In genomic region chr6:4351506-4351852, GRCh38 we compare ENCODE assay signal across 13 cellular contexts.
DNase-seq lines count a peak whose midpoint lies in the region; ATAC-seq and TF ChIP-seq lines count a peak whose summit lies in the region.
"Had no signal": no experiment of that assay in that cellular context is flagged by ENCODE, and none has a peak within 500 bp of the region (broad histone marks: within the 10 kb centered on the region; RNA-seq: fewer than 3 reads in every experiment).

No MANE protein-coding gene starts in this region.

- H3K9me3 Mint-ChIP-seq in brain = peaks cover 0 to 8% (median 5%) of the 10 kb centered on the region in 5 experiments
- H3K9me3 Mint-ChIP-seq in activated CD8-positive, alpha-beta memory T cell treated with anti-CD3 and anti-CD28 coated beads, Interleukin-2, amount 10 ng/mL, durations not matched to agents 7 days and 5 days (ENCODE audit: low read depth) = no peaks in the 10 kb centered on the region

- peaks cover 0 to 39% (median 24%) of the 10 kb centered on the region in 12 donors for H3K4me1 ChIP-seq in heart left ventricle

- peak overlapping the region; percentile 55 to 86 (median 78) for H3K27ac ChIP-seq in heart left ventricle

- ATAC-seq in heart left ventricle = peak in 3 of 4 donors; percentile 2 to 10 (median 2)
- no peak for ATAC-seq in activated CD8-positive, alpha-beta memory T cell treated with anti-CD3 and anti-CD28 coated beads, Interleukin-2, amount 10 ng/mL, durations not matched to agents 7 days and 5 days
- ATAC-seq: natural killer cell treated with Interleukin-12 subunit alpha and Interleukin-12 subunit beta and Interleukin-15 and Interleukin-18, amount 100 ng/mL, for 72 hours had no signal

- intact Hi-C loops in heart left ventricle (cut with DNase I) = loop anchor here in 4 of 10 donors (2.0 to 10.0 kb wide), 7 partner anchors 31 to 586 kb away; partner anchors contain the start of gene CDYL (in 2 of the 4)

- no peaks in the 10 kb centered on the region for H3K27me3 ChIP-seq in heart left ventricle

- peak overlapping the region in 9 of 12 donors; percentile 7 to 43 (median 35) for H3K4me3 ChIP-seq in heart left ventricle

- TF ChIP-seq POLR2A in heart left ventricle (IDR thresholded peaks at IDR 0.05) = no peak

- WGBS in heart left ventricle, 4 donors = 47 to 64% (median 56%) methylated on average over 7 of the region's 7 CpGs

- H3K4me1 Mint-ChIP-seq in brain = peaks cover 23% of the 10 kb centered on the region
- H3K4me1 Mint-ChIP-seq in activated CD8-positive, alpha-beta memory T cell treated with anti-CD3 and anti-CD28 coated beads, Interleukin-2, amount 10 ng/mL, durations not matched to agents 7 days and 5 days = no peaks in the 10 kb centered on the region

- H3K36me3 Mint-ChIP-seq in brain = no peaks in the 10 kb centered on the region
- H3K36me3 Mint-ChIP-seq in activated CD8-positive, alpha-beta memory T cell treated with anti-CD3 and anti-CD28 coated beads, Interleukin-2, amount 10 ng/mL, durations not matched to agents 7 days and 5 days = no peaks in the 10 kb centered on the region
- H3K36me3 Mint-ChIP-seq: natural killer cell treated with Interleukin-12 subunit alpha and Interleukin-12 subunit beta and Interleukin-15 and Interleukin-18, amount 100 ng/mL, for 72 hours had no signal

- CTCF ChIA-PET in activated CD8-positive, alpha-beta memory T cell treated with anti-CD3 and anti-CD28 coated beads, Interleukin-2, amount 10 ng/mL, durations not matched to agents 7 days and 5 days (lab: Charles Lee) = no interaction called here

- TF ChIP-seq CTCF in AG09319 (IDR thresholded peaks at IDR 0.05; ENCODE audit: low read depth, low read length) (peak; percentile 11), brain (conservative IDR thresholded peaks at IDR 0.05) (no peak), heart left ventricle (IDR thresholded peaks at IDR 0.05) (no peak)

- peak overlapping the region in 1 of 5 experiments; percentile 9 for H3K4me3 Mint-ChIP-seq in brain
- H3K4me3 Mint-ChIP-seq in activated CD8-positive, alpha-beta memory T cell treated with anti-CD3 and anti-CD28 coated beads, Interleukin-2, amount 10 ng/mL, durations not matched to agents 7 days and 5 days = no peak overlapping the region
- H3K4me3 Mint-ChIP-seq: natural killer cell treated with Interleukin-12 subunit alpha and Interleukin-12 subunit beta and Interleukin-15 and Interleukin-18, amount 100 ng/mL, for 72 hours had no signal

- H3K27me3 Mint-ChIP-seq in brain = peaks cover 18% of the 10 kb centered on the region
- no peaks in the 10 kb centered on the region for H3K27me3 Mint-ChIP-seq in activated CD8-positive, alpha-beta memory T cell treated with anti-CD3 and anti-CD28 coated beads, Interleukin-2, amount 10 ng/mL, durations not matched to agents 7 days and 5 days

- no peak for DNase-seq in AG09319 (ENCODE audit: extremely low read depth, low read depth)
- DNase-seq in heart left ventricle = no peak
- peak; percentile 17 for DNase-seq in putamen (ENCODE audit: low spot score)
- DNase-seq in DMS79 (lab: John Stamatoyannopoulos, UW) = no peak
- DNase-seq in activated CD8-positive, alpha-beta memory T cell treated with anti-CD3 and anti-CD28 coated beads, Interleukin-2, amount 10 ng/mL, durations not matched to agents 7 days and 5 days = no peak
- no peak for DNase-seq in SHP77 treated with DMSO at 0.1 percent for 48 hours (lab: John Stamatoyannopoulos, UW)
- DNase-seq in stimulated activated CD4-positive, alpha-beta T cell treated with anti-CD3 and anti-CD28 coated beads, Interleukin-2, amount 100 ng/mL, for 48 hours = no peak
- DNase-seq: activated CD4-positive, alpha-beta T cell treated with anti-CD3 and anti-CD28 coated beads, Interleukin-2, amount 50 U/mL, for 4 hours; activated naive CD4-positive, alpha-beta T cell; NCI-H1092; stimulated activated naive CD4-positive, alpha-beta T cell had no signal

- H3K27ac Mint-ChIP-seq in brain = peak overlapping the region in 4 of 5 experiments; percentile 43 to 94 (median 89)
- H3K27ac Mint-ChIP-seq in activated CD8-positive, alpha-beta memory T cell treated with anti-CD3 and anti-CD28 coated beads, Interleukin-2, amount 10 ng/mL, durations not matched to agents 7 days and 5 days = no peak overlapping the region
- H3K27ac Mint-ChIP-seq: natural killer cell treated with Interleukin-12 subunit alpha and Interleukin-12 subunit beta and Interleukin-15 and Interleukin-18, amount 100 ng/mL, for 72 hours had no signal

- no peaks in the 10 kb centered on the region for H3K36me3 ChIP-seq in heart left ventricle

- no peaks in the 10 kb centered on the region for H3K9me3 ChIP-seq in heart left ventricle
